ENCODE assay signal across 19 cellular contexts in the genomic region with DNA sequence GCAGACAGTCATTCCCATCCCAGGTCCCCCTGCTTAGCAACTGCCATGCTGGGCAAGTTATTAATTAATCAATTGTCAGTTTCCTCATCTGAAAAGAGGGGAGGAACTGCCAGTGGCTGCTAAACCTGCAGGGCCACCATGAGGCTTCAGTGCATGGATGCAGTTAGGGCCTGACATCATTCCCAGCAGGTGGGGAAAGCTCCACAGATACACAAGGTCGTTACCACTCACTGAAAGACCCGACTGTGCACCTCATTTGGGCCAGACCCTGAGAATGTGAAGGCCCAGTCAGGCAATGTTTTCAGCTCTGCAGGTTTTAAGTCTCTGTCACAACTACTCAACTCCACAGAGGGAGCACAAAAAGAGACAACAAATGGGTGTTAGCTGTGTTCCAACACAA.
DNase-seq lines count a peak whose midpoint lies in the region; ATAC-seq, FAIRE-seq and TF ChIP-seq lines count a peak whose summit lies in the region.
"Had no signal": no experiment of that assay in that cellular context is flagged by ENCODE, and none has a peak within 500 bp of the region (broad histone marks: within the 10 kb centered on the region; RNA-seq: fewer than 3 reads in every experiment).

No MANE protein-coding gene starts in this region.

- POLR2A ChIA-PET in OCI-LY7 (lab: Charles Lee) (interaction anchor here (1.6 kb wide), 1 partner anchor 26 kb away, joined by 5 read pairs; no protein-coding TSS in a partner anchor), H1 (lab: Charles Lee; ENCODE audit: partially characterized antibody) (no interaction called here)

- TF ChIP-seq CTCF in OCI-LY7 (conservative IDR thresholded peaks at IDR 0.05; ENCODE audit: low read length) (no peak), H1 (IDR thresholded peaks at IDR 0.05; ENCODE audit: control extremely low read depth in 1 of 3, insufficient read depth in 1 of 3, low read depth in 1 of 3, low read length in 3 of 3) (no peak)

- H3K4ac ChIP-seq in H1 (replicated peaks; ENCODE audit: insufficient read length, low read depth, low read length), result no peak overlapping the region

- H2BK5ac ChIP-seq in H1 (ENCODE audit: low read depth, low read length), result 0 out of 2 replicates have a peak overlapping the region, but pooled peaks have one; percentile 49

- H3K27ac Mint-ChIP-seq in activated CD8-positive, alpha-beta memory T cell treated with anti-CD3 and anti-CD28 coated beads, Interleukin-2, amount 10 ng/mL, durations not matched to agents 7 days and 5 days, result peak overlapping the region; percentile 77
- H3K27ac Mint-ChIP-seq in stimulated activated memory B cell treated with anti-CD40 and anti-IgM and Interleukin-4, amounts not matched to agents 10 μg/mL and 1 μg/mL and 100 μg/mL, for 72 hours, result peak overlapping the region; percentile 99

- CTCF ChIA-PET in activated CD8-positive, alpha-beta memory T cell treated with anti-CD3 and anti-CD28 coated beads, Interleukin-2, amount 10 ng/mL, durations not matched to agents 7 days and 5 days (lab: Charles Lee), result no interaction called here
- CTCF ChIA-PET in OCI-LY7 (lab: Charles Lee; ENCODE audit: unreplicated experiment), result no interaction called here
- CTCF ChIA-PET in H1 (lab: Charles Lee; ENCODE audit: partially characterized antibody), result interaction anchor here (0.9 to 5.5 kb wide), 12 partner anchors 9 to 427 kb away, joined by 3 to 50 read pairs (median 5); a partner anchor contains a TSS

- H2BK15ac ChIP-seq in H1 (ENCODE audit: low read length), result no peak overlapping the region

- no peak overlapping the region for H2BK120ac ChIP-seq in H1 (replicated peaks; ENCODE audit: low read depth, low read length)

- no peak overlapping the region for H3K56ac ChIP-seq in H1 (replicated peaks; ENCODE audit: insufficient read length, low read depth, low read length)

- no peak overlapping the region for H2AK5ac ChIP-seq in H1 (ENCODE audit: low read depth, low read length)

- H3K23ac ChIP-seq in H1 (ENCODE audit: insufficient read length), result no peak overlapping the region

- no peaks in the 10 kb centered on the region for H3K27me3 ChIP-seq in H1 (replicated peaks in 1 of 4; ENCODE audit: control insufficient read depth in 3 of 4, extremely low read depth in 1 of 4, insufficient read depth in 3 of 4, low read length in 3 of 4)
- H3K27me3 ChIP-seq: vagina had no signal

- H3K18ac ChIP-seq in H1 (ENCODE audit: extremely low read depth, low read length), result no peak overlapping the region

- H2AFZ ChIP-seq in OCI-LY7 (ENCODE audit: low read length) (no peak overlapping the region), H1 (ENCODE audit: low read length) (no peak overlapping the region)

- H3K4me2 ChIP-seq in OCI-LY7 (ENCODE audit: low read length) (no peak overlapping the region), H1 (ENCODE audit: insufficient read depth in 1 of 2, low read depth in 2 of 2, low read length in 2 of 2) (no peak overlapping the region)

- no peak overlapping the region for H4K91ac ChIP-seq in H1 (replicated peaks; ENCODE audit: insufficient read length, low read length)

- TF ChIP-seq EP300 in H1 (IDR thresholded peaks at IDR 0.05; ENCODE audit: borderline replicate concordance in 1 of 2, low read depth in 2 of 2, low read length in 2 of 2), result no peak

- H3K4me3 ChIP-seq in OCI-LY7 (ENCODE audit: low read depth, low read length, poor library complexity, severe bottlenecking) (no peak overlapping the region), H1 (ENCODE audit: extremely low read depth in 1 of 4, insufficient read depth in 2 of 4, low read depth in 3 of 4, low read length in 4 of 4) (no peak overlapping the region)
- H3K4me3 ChIP-seq: vagina had no signal

- no peak overlapping the region; a peak in 1 of 7 replicates for H3K9ac ChIP-seq in H1 (replicated peaks in 1 of 4; ENCODE audit: extremely low read depth in 1 of 4, low read depth in 3 of 4, low read length in 3 of 4)

- peak overlapping the region; percentile 1 for H3K27ac ChIP-seq in OCI-LY7 (ENCODE audit: low read depth, low read length, poor library complexity, severe bottlenecking)
- H3K27ac ChIP-seq in H1 (ENCODE audit: low read depth, low read length), result no peak overlapping the region
- H3K27ac ChIP-seq: vagina had no signal

- intact Hi-C loops in OCI-LY7 (cut with micrococcal nuclease; ENCODE audit: unreplicated experiment), result no loop called here

- no peak overlapping the region; the same call in 1 of the 2 replicates for H4K8ac ChIP-seq in H1 (ENCODE audit: extremely low read depth, insufficient read depth, low read length)

- no peak for DNase-seq in activated CD8-positive, alpha-beta memory T cell treated with anti-CD3 and anti-CD28 coated beads, Interleukin-2, amount 10 ng/mL, durations not matched to agents 7 days and 5 days
- DNase-seq in activated CD8-positive, alpha-beta memory T cell treated with anti-CD3 and anti-CD28 coated beads for 24 hours, result no peak
- DNase-seq in OCI-LY7 (ENCODE audit: low spot score) (no peak), H1 (ENCODE audit: low read depth in 1 of 2, low spot score in 2 of 2) (no peak), NCI-H128 (lab: John Stamatoyannopoulos, UW; ENCODE audit: unreplicated experiment) (no peak)
- DNase-seq: activated effector memory CD4-positive, alpha-beta T cell treated with Interleukin-2 at 50 U/mL for 16 hours; DMS 273 treated with DMSO at 0.1 percent for 48 hours; effector CD8-positive, alpha-beta T cell; foreskin fibroblast; mammary epithelial cell; NCI-H1436; NCI-H510A; nucleus accumbens; stimulated activated naive CD4-positive, alpha-beta T cell had no signal

- no peak for TF ChIP-seq RAD21 in H1 (IDR thresholded peaks at IDR 0.05 in 1 of 2, conservative IDR thresholded peaks at IDR 0.05 in 1 of 2; ENCODE audit: low read depth in 2 of 2, low read length in 2 of 2)

- H4K20me1 ChIP-seq in OCI-LY7 (ENCODE audit: insufficient read depth, low read length) (peaks cover 6% of the 10 kb centered on the region; the same call in 1 of the 2 replicates), H1 (replicated peaks in 1 of 2; ENCODE audit: control insufficient read depth in 1 of 2, insufficient read depth in 2 of 2, low read length in 2 of 2) (peaks cover 0 to 3% of the 10 kb centered on the region in 2 experiments)

- H3K79me2 ChIP-seq in OCI-LY7 (ENCODE audit: insufficient read depth, low read depth, low read length) (peaks cover 7% of the 10 kb centered on the region; the same call in 1 of the 2 replicates), H1 (ENCODE audit: control insufficient read depth in 1 of 2, insufficient read depth in 2 of 2, low read length in 2 of 2) (no peaks in the 10 kb centered on the region)

- WGBS in H1 (ENCODE audit: extremely low coverage in 1 of 2, insufficient coverage in 1 of 2, insufficient read length in 1 of 2, insufficient replicate concordance in 2 of 2, low coverage in 1 of 2, low lambda C conversion rate in 2 of 2, missing lambda C conversion rate in 1 of 2), 2 experiments, result 76% methylated on average over 2 of the region's 2 CpGs; no CpG with 5 or more reads in 1 of the 2 experiments

- no peaks in the 10 kb centered on the region for H3K9me3 Mint-ChIP-seq in activated CD8-positive, alpha-beta memory T cell treated with anti-CD3 and anti-CD28 coated beads, Interleukin-2, amount 10 ng/mL, durations not matched to agents 7 days and 5 days (ENCODE audit: low read depth)
- no peaks in the 10 kb centered on the region for H3K9me3 Mint-ChIP-seq in stimulated activated memory B cell treated with anti-CD40 and anti-IgM and Interleukin-4, amounts not matched to agents 10 μg/mL and 1 μg/mL and 100 μg/mL, for 72 hours

- no peak overlapping the region for H2BK12ac ChIP-seq in H1 (ENCODE audit: low read depth, low read length)

- no peak overlapping the region for H4K5ac ChIP-seq in H1 (ENCODE audit: insufficient read length, low read depth, low read length)

- peaks cover 69% of the 10 kb centered on the region for H3K4me1 Mint-ChIP-seq in activated CD8-positive, alpha-beta memory T cell treated with anti-CD3 and anti-CD28 coated beads, Interleukin-2, amount 10 ng/mL, durations not matched to agents 7 days and 5 days
- H3K4me1 Mint-ChIP-seq in stimulated activated memory B cell treated with anti-CD40 and anti-IgM and Interleukin-4, amounts not matched to agents 10 μg/mL and 1 μg/mL and 100 μg/mL, for 72 hours, result peaks cover 69% of the 10 kb centered on the region

- H3K9me2 ChIP-seq in OCI-LY7 (ENCODE audit: insufficient read depth, low read length), result no peaks in the 10 kb centered on the region

- no peaks in the 10 kb centered on the region for H3K23me2 ChIP-seq in H1 (ENCODE audit: low read depth, low read length)

- no peak overlapping the region for H3K14ac ChIP-seq in H1 (ENCODE audit: insufficient read length)

- FAIRE-seq in H1 (lab: Jason Lieb, UNC), result no peak

- H3K4me1 ChIP-seq in OCI-LY7 (ENCODE audit: insufficient read depth, low read length, poor library complexity, severe bottlenecking) (peaks cover 34% of the 10 kb centered on the region), H1 (replicated peaks in 1 of 4; ENCODE audit: control insufficient read depth in 3 of 4, insufficient read depth in 4 of 4, low read length in 3 of 4) (no peaks in the 10 kb centered on the region)

- no peaks in the 10 kb centered on the region for H3K79me1 ChIP-seq in H1 (ENCODE audit: low read depth, low read length)

- H3K36me3 Mint-ChIP-seq in activated CD8-positive, alpha-beta memory T cell treated with anti-CD3 and anti-CD28 coated beads, Interleukin-2, amount 10 ng/mL, durations not matched to agents 7 days and 5 days, result peaks cover 25% of the 10 kb centered on the region
- H3K36me3 Mint-ChIP-seq in stimulated activated memory B cell treated with anti-CD40 and anti-IgM and Interleukin-4, amounts not matched to agents 10 μg/mL and 1 μg/mL and 100 μg/mL, for 72 hours, result peaks cover 52% of the 10 kb centered on the region

- no peak for ATAC-seq in activated CD8-positive, alpha-beta memory T cell treated with anti-CD3 and anti-CD28 coated beads, Interleukin-2, amount 10 ng/mL, durations not matched to agents 7 days and 5 days
- ATAC-seq in stimulated activated memory B cell treated with anti-CD40 and anti-IgM and Interleukin-4, amounts not matched to agents 10 μg/mL and 1 μg/mL and 100 μg/mL, for 72 hours, result no peak
- ATAC-seq in HG03439 (IDR thresholded peaks at IDR 0.05; ENCODE audit: unreplicated experiment) (no peak), HG03469 (IDR thresholded peaks at IDR 0.05; ENCODE audit: unreplicated experiment) (no peak)
- ATAC-seq: activated CD4-positive, CD25-positive, alpha-beta regulatory T cell treated with anti-CD3 and anti-CD28 coated beads, Interleukin-2, amount 50 U/mL, for 24 hours had no signal

- peaks cover 98% of the 10 kb centered on the region for H3K36me3 ChIP-seq in OCI-LY7 (ENCODE audit: insufficient read depth, low read length)
- H3K36me3 ChIP-seq in H1 (ENCODE audit: control insufficient read depth in 2 of 4, insufficient read depth in 4 of 4, low read length in 3 of 4), result peaks cover 2 to 8% (median 3%) of the 10 kb centered on the region in 4 experiments; a peak in 5 of 8 replicates
- H3K36me3 ChIP-seq: vagina had no signal

- no peak overlapping the region for H3K4me3 Mint-ChIP-seq in activated CD8-positive, alpha-beta memory T cell treated with anti-CD3 and anti-CD28 coated beads, Interleukin-2, amount 10 ng/mL, durations not matched to agents 7 days and 5 days
- no peak overlapping the region for H3K4me3 Mint-ChIP-seq in stimulated activated memory B cell treated with anti-CD40 and anti-IgM and Interleukin-4, amounts not matched to agents 10 μg/mL and 1 μg/mL and 100 μg/mL, for 72 hours

- H3K9me3 ChIP-seq in OCI-LY7 (ENCODE audit: low read length) (no peaks in the 10 kb centered on the region), H1 (ENCODE audit: insufficient read depth in 2 of 2, low read depth in 1 of 2, low read length in 1 of 2) (no peaks in the 10 kb centered on the region)
- H3K9me3 ChIP-seq: vagina had no signal

- no TSS peak for BruUV-seq in OCI-LY7 (replicated peaks; lab: Mats Ljungman, UMichigan)

- no peaks in the 10 kb centered on the region for H3K27me3 Mint-ChIP-seq in activated CD8-positive, alpha-beta memory T cell treated with anti-CD3 and anti-CD28 coated beads, Interleukin-2, amount 10 ng/mL, durations not matched to agents 7 days and 5 days
- H3K27me3 Mint-ChIP-seq in stimulated activated memory B cell treated with anti-CD40 and anti-IgM and Interleukin-4, amounts not matched to agents 10 μg/mL and 1 μg/mL and 100 μg/mL, for 72 hours, result no peaks in the 10 kb centered on the region

- no peak for TF ChIP-seq POLR2A in H1 (IDR thresholded peaks at IDR 0.05; ENCODE audit: control extremely low read depth in 1 of 2, low read depth in 2 of 2, low read length in 2 of 2)

- no peak overlapping the region for H2BK20ac ChIP-seq in H1 (ENCODE audit: low read length)
